Comparison of ENCODE assay signal across 8 cellular contexts in the genomic region with DNA sequence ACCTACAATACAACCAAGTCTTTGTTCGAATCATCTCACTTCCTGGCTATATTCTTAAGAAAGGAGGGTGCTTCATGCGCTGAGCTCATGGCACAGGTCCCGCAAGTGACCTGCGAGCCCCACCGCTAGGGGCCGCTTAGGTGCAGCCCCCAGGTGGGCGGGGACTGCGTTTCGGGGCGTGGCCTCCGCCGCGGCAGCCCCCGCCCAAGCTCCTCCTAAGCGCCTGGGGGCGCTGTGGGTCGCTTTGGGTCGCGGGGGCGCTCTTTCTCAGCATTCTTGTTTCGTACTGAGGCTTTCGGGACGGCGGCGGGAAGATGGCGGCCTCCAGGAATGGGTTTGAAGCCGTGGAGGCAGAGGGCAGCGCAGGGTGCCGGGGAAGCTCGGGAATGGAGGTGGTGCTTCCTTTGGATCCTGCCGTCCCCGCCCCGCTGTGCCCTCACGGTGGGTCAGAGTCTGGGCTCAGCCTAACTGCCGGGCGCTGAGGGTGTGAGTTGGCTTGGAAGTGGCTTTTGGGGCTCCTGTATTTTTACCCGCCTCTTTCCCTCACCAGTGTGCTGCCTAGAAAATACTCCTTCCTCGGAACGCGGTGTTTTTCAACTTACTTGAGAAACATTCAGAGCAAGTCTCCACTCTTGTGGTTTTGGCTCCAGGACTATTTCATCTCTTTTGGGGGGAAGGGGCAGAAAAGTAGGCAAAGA. TPM values are rescaled to one million over a fixed set of nuclear protein-coding genes. Genes with fewer than 3 reads are reported as not detected.
DNase-seq lines count a peak whose midpoint lies in the region; ATAC-seq and TF ChIP-seq lines count a peak whose summit lies in the region.

A gene with protein sequence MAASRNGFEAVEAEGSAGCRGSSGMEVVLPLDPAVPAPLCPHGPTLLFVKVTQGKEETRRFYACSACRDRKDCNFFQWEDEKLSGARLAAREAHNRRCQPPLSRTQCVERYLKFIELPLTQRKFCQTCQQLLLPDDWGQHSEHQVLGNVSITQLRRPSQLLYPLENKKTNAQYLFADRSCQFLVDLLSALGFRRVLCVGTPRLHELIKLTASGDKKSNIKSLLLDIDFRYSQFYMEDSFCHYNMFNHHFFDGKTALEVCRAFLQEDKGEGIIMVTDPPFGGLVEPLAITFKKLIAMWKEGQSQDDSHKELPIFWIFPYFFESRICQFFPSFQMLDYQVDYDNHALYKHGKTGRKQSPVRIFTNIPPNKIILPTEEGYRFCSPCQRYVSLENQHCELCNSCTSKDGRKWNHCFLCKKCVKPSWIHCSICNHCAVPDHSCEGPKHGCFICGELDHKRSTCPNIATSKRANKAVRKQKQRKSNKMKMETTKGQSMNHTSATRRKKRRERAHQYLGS (plus strand): TSS at position 279 of the 698 bp plus-strand sequence. CDS start 36 bp downstream, at position 315.

- intact Hi-C loops in cardiac septum (cut with DNase I): loop anchor here (2.0 to 5.0 kb wide), 4 partner anchors 65 to 840 kb away; a partner anchor contains a TSS
- intact Hi-C loops in posterior cingulate gyrus (cut with DNase I): loop anchor here (1.0 to 2.0 kb wide), 2 partner anchors 80 to 152 kb away; a partner anchor contains a TSS

- peak within 1 kb of the TSS; percentile 99 for H3K4me3 Mint-ChIP-seq in activated naive CD8-positive, alpha-beta T cell treated with anti-CD3 and anti-CD28 coated beads, Interleukin-2, amount 10 ng/mL, durations not matched to agents 7 days and 5 days

- H3K36me3 Mint-ChIP-seq in activated naive CD8-positive, alpha-beta T cell treated with anti-CD3 and anti-CD28 coated beads, Interleukin-2, amount 10 ng/mL, durations not matched to agents 7 days and 5 days: peaks cover 7% of the 10 kb centered on the region

- TF ChIP-seq POLR2A in upper lobe of left lung (IDR thresholded peaks at IDR 0.05): peak in 2 of 4 donors; percentile 41 to 64

- no peaks in the 10 kb centered on the region for H3K9me2 ChIP-seq in SU-DHL-6 (replicated peaks; ENCODE audit: insufficient read depth, low read length)

- H3K9ac ChIP-seq in SU-DHL-6 (ENCODE audit: low read length): peak within 1 kb of the TSS; percentile 87

- H3K9me3 Mint-ChIP-seq in activated naive CD8-positive, alpha-beta T cell treated with anti-CD3 and anti-CD28 coated beads, Interleukin-2, amount 10 ng/mL, durations not matched to agents 7 days and 5 days: no peaks in the 10 kb centered on the region

- H3K9me3 ChIP-seq in SU-DHL-6 (ENCODE audit: insufficient read depth, low read length): no peaks in the 10 kb centered on the region
- no peaks in the 10 kb centered on the region for H3K9me3 ChIP-seq in upper lobe of left lung

- peaks cover 23% of the 10 kb centered on the region for H3K4me1 Mint-ChIP-seq in activated naive CD8-positive, alpha-beta T cell treated with anti-CD3 and anti-CD28 coated beads, Interleukin-2, amount 10 ng/mL, durations not matched to agents 7 days and 5 days

- H4K20me1 ChIP-seq in SU-DHL-6 (ENCODE audit: low read depth, low read length): no peaks in the 10 kb centered on the region

- H3K79me2 ChIP-seq in SU-DHL-6 (ENCODE audit: insufficient read depth, low read length): peaks cover 9% of the 10 kb centered on the region

- H3K4me3 ChIP-seq in SU-DHL-6 (ENCODE audit: insufficient read depth, low read length, poor library complexity, severe bottlenecking): peak within 1 kb of the TSS; percentile 94
- peak within 1 kb of the TSS; percentile 56 to 87 (median 80) for H3K4me3 ChIP-seq in upper lobe of left lung

- WGBS in upper lobe of left lung, 2 donors: 0 to 3% methylated on average over 13 to 40 of the region's 40 CpGs

- peaks cover 7% of the 10 kb centered on the region for H3K27me3 Mint-ChIP-seq in activated naive CD8-positive, alpha-beta T cell treated with anti-CD3 and anti-CD28 coated beads, Interleukin-2, amount 10 ng/mL, durations not matched to agents 7 days and 5 days

- POLR2A ChIA-PET in activated naive CD8-positive, alpha-beta T cell treated with anti-CD3 and anti-CD28 coated beads, Interleukin-2, amount 10 ng/mL, durations not matched to agents 7 days and 5 days (lab: Charles Lee): interaction anchor here (0.7 to 2.5 kb wide), 11 partner anchors 8 to 728 kb away, joined by 3 to 44 read pairs (median 6); a partner anchor contains a TSS

- peak within 1 kb of the TSS; percentile 84 for H3K4me2 ChIP-seq in SU-DHL-6 (ENCODE audit: low read depth, low read length, poor library complexity, severe bottlenecking)

- peaks cover 8 to 14% (median 8%) of the 10 kb centered on the region in 4 donors for H3K4me1 ChIP-seq in upper lobe of left lung

- no peaks in the 10 kb centered on the region for H3F3A ChIP-seq in SU-DHL-6 (ENCODE audit: insufficient read depth)

- H3K36me3 ChIP-seq in SU-DHL-6 (ENCODE audit: low read length): no peaks in the 10 kb centered on the region
- peaks cover 0 to 13% (median 9%) of the 10 kb centered on the region in 4 donors for H3K36me3 ChIP-seq in upper lobe of left lung

- TF ChIP-seq CTCF in GM12873 (IDR thresholded peaks at IDR 0.05; ENCODE audit: insufficient read depth, low read depth, low read length, missing control alignments) (peak; percentile 99), SU-DHL-6 (IDR thresholded peaks at IDR 0.05; ENCODE audit: insufficient read depth, low read length, poor library complexity, severe bottlenecking) (peak; percentile 100), upper lobe of left lung (IDR thresholded peaks at IDR 0.05) (peak; percentile 94 to 99 (median 96))

- no peak for TF ChIP-seq EP300 in upper lobe of left lung (IDR thresholded peaks at IDR 0.05)

- DNase-seq in NCI-H128 (lab: John Stamatoyannopoulos, UW; ENCODE audit: unreplicated experiment) (peak; percentile 61), cardiac septum (ENCODE audit: low spot score) (peak; percentile 95), posterior cingulate gyrus (peak; percentile 84 to 98 (median 90)), upper lobe of left lung (peak; percentile 92 to 97)
- DNase-seq in activated naive CD8-positive, alpha-beta T cell treated with anti-CD3 and anti-CD28 coated beads, Interleukin-2, amount 10 ng/mL, durations not matched to agents 7 days and 5 days: peak; percentile 97

- H3K27me3 ChIP-seq in SU-DHL-6 (ENCODE audit: low read length): no peaks in the 10 kb centered on the region
- no peaks in the 10 kb centered on the region for H3K27me3 ChIP-seq in upper lobe of left lung

- peak within 1 kb of the TSS; percentile 93 for H2AFZ ChIP-seq in SU-DHL-6 (ENCODE audit: low read depth, low read length, severe bottlenecking)

- H3K27ac ChIP-seq in SU-DHL-6 (ENCODE audit: low read depth, low read length): 0 out of 2 replicates have a peak within 1 kb of the TSS, but pooled peaks have one; percentile 9
- H3K27ac ChIP-seq in upper lobe of left lung: peak within 1 kb of the TSS; percentile 59 to 88 (median 80)

- peak within 1 kb of the TSS; percentile 95 for H3K27ac Mint-ChIP-seq in activated naive CD8-positive, alpha-beta T cell treated with anti-CD3 and anti-CD28 coated beads, Interleukin-2, amount 10 ng/mL, durations not matched to agents 7 days and 5 days

- ATAC-seq in HG02759 (IDR thresholded peaks at IDR 0.05; ENCODE audit: unreplicated experiment): peak; percentile 90
- peak; percentile 97 for ATAC-seq in activated naive CD8-positive, alpha-beta T cell treated with anti-CD3 and anti-CD28 coated beads, Interleukin-2, amount 10 ng/mL, durations not matched to agents 7 days and 5 days (ENCODE audit: low read depth)
- ATAC-seq in upper lobe of left lung (ENCODE audit: low FRiP score in 2 of 2): peak; percentile 100

RNA-seq across cellular contexts. Expression of the gene that starts here (rescaled TPM):
- 10 to 100 TPM; 12.2 to 12.7 TPM for total RNA-seq in activated naive CD8-positive, alpha-beta T cell treated with anti-CD3 and anti-CD28 coated beads, Interleukin-2, amount 10 ng/mL, durations not matched to agents 7 days and 5 days
- 8.0 TPM for total RNA-seq in cardiac septum
- 10 to 100 TPM in 3 of 6 donors, 1 to 10 TPM in 3; 7.0 to 41.9 (median 10.6) TPM for total RNA-seq in upper lobe of left lung

Comparison
In these comparisons a context has a peak if more than half of its experiments do, and no peak if none do; other contexts are left out.
1. Peak in every context shown above with its lines: DNase-seq, ATAC-seq, H3K4me3 ChIP-seq and H3K27ac ChIP-seq.